Comparison of ENCODE assay signal across 34 cellular contexts in genomic region chr2:140311905-140312304, GRCh38.
"Had no signal": no experiment of that assay in that cellular context is flagged by ENCODE, and none has a peak within 500 bp of the region (broad histone marks: within the 10 kb centered on the region; RNA-seq: fewer than 3 reads in every experiment).

No MANE protein-coding gene starts in this region.

- H3K27me3 ChIP-seq: adrenal gland, body of pancreas, brain microvascular endothelial cell, breast epithelium had no signal

- H3K27me3 Mint-ChIP-seq: activated B cell treated with CpG ODN at 0.5 μM for 24 hours; activated CD4-positive, alpha-beta memory T cell treated with anti-CD3 and anti-CD28 coated beads for 36 hours; activated CD4-positive, alpha-beta T cell treated with anti-CD3 and anti-CD28 coated beads, Interleukin-2, amount 10 ng/mL, durations not matched to agents 24 days and 14 days; activated CD8-positive, alpha-beta T cell treated with anti-CD3 and anti-CD28 coated beads for 36 hours; activated naive CD8-positive, alpha-beta T cell treated with anti-CD3 and anti-CD28 coated beads for 36 hours; activated T-helper 17 cell treated with anti-CD3 and anti-CD28 coated beads, Interleukin-2, amount 50 U/mL, for 72 hours had no signal

- ATAC-seq: activated CD8-positive, alpha-beta T cell treated with anti-CD3 and anti-CD28 coated beads for 36 hours; activated naive CD4-positive, alpha-beta T cell treated with anti-CD3 and anti-CD28 coated beads, Interleukin-2, amount 50 U/mL, for 72 hours; activated T-cell treated with anti-CD3 and anti-CD28 coated beads, Interleukin-2, amount 50 U/mL, for 4 hours; activated T-cell treated with anti-CD3 and anti-CD28 coated beads, Interleukin-2, amount 50 U/mL, for 72 hours; activated T-helper 17 cell treated with anti-CD3 and anti-CD28 coated beads, Interleukin-2, amount 50 U/mL, for 72 hours; body of pancreas had no signal

- H3K4me1 ChIP-seq: adrenal gland, body of pancreas, breast epithelium had no signal

- H3K4me3 Mint-ChIP-seq: activated B cell treated with CpG ODN at 0.5 μM for 24 hours; activated CD4-positive, alpha-beta memory T cell treated with anti-CD3 and anti-CD28 coated beads for 36 hours; activated CD4-positive, alpha-beta T cell treated with anti-CD3 and anti-CD28 coated beads, Interleukin-2, amount 10 ng/mL, durations not matched to agents 24 days and 14 days; activated CD8-positive, alpha-beta T cell treated with anti-CD3 and anti-CD28 coated beads for 36 hours; activated naive CD4-positive, alpha-beta T cell treated with anti-CD3 and anti-CD28 coated beads for 36 hours; activated naive CD8-positive, alpha-beta T cell treated with anti-CD3 and anti-CD28 coated beads for 36 hours; activated T-cell treated with anti-CD3 and anti-CD28 coated beads, Interleukin-2, amount 50 U/mL, for 4 hours; activated T-cell treated with anti-CD3 and anti-CD28 coated beads, Interleukin-2, amount 50 U/mL, for 72 hours; activated T-helper 1 cell treated with anti-CD3 and anti-CD28 coated beads, Interleukin-12 subunit alpha, Interleukin-12 subunit beta, Interleukin-2, Interleukin-4 antibody, amounts not matched to agents 30 ng/mL and 10 ng/mL and 1 ng/mL, durations not matched to agents 14 hours and 24 hours and 36 hours; activated T-helper 17 cell treated with anti-CD3 and anti-CD28 coated beads, Interleukin-2, amount 50 U/mL, for 72 hours; T-helper 1 cell treated with Interleukin-12 subunit alpha and Interleukin-12 subunit beta and Interleukin-4 antibody, amounts not matched to agents 30 μg/mL and 1 μg/mL, for 36 hours; T-helper 2 cell treated with Interferon-gamma antibody and Interleukin-4, amounts not matched to agents 5 μg/mL and 100 μg/mL, for 36 hours had no signal

- H3K9me3 Mint-ChIP-seq: activated CD4-positive, alpha-beta T cell treated with anti-CD3 and anti-CD28 coated beads, Interleukin-2, amount 10 ng/mL, durations not matched to agents 24 days and 14 days; activated CD8-positive, alpha-beta T cell treated with anti-CD3 and anti-CD28 coated beads for 36 hours; activated naive CD4-positive, alpha-beta T cell treated with anti-CD3 and anti-CD28 coated beads for 36 hours; activated T-helper 1 cell treated with anti-CD3 and anti-CD28 coated beads, Interleukin-12 subunit alpha, Interleukin-12 subunit beta, Interleukin-2, Interleukin-4 antibody, amounts not matched to agents 30 ng/mL and 10 ng/mL and 1 ng/mL, durations not matched to agents 14 hours and 24 hours and 36 hours; T-helper 1 cell treated with Interleukin-12 subunit alpha and Interleukin-12 subunit beta and Interleukin-4 antibody, amounts not matched to agents 30 μg/mL and 1 μg/mL, for 36 hours had no signal

- H3K4me1 Mint-ChIP-seq: activated B cell treated with CpG ODN at 0.5 μM for 24 hours; activated CD4-positive, alpha-beta T cell treated with anti-CD3 and anti-CD28 coated beads, Interleukin-2, amount 10 ng/mL, durations not matched to agents 24 days and 14 days; activated naive CD8-positive, alpha-beta T cell treated with anti-CD3 and anti-CD28 coated beads for 36 hours; activated T-helper 17 cell treated with anti-CD3 and anti-CD28 coated beads, Interleukin-2, amount 50 U/mL, for 72 hours had no signal

- H3K27ac ChIP-seq: adrenal gland, body of pancreas, brain microvascular endothelial cell, breast epithelium, WERI-Rb-1 had no signal

- DNase-seq: activated B cell treated with CpG ODN at 0.5 μM for 24 hours; activated CD4-positive, alpha-beta memory T cell treated with anti-CD3 and anti-CD28 coated beads for 36 hours; activated CD4-positive, alpha-beta T cell treated with anti-CD3 and anti-CD28 coated beads for 4 hours; activated CD4-positive, alpha-beta T cell treated with anti-CD3 and anti-CD28 coated beads, Interleukin-2, amount 10 ng/mL, durations not matched to agents 24 days and 14 days; activated CD4-positive, alpha-beta T cell treated with anti-CD3 and anti-CD28 coated beads, Interleukin-2, amount 50 U/mL, for 1 hour; activated CD4-positive, alpha-beta T cell treated with anti-CD3 and anti-CD28 coated beads, Interleukin-2, amount 50 U/mL, for 4 hours; activated CD4-positive, CD25-positive, alpha-beta regulatory T cell treated with anti-CD3 and anti-CD28 coated beads, Interleukin-2, amount 50 U/mL, for 72 hours; activated CD8-positive, alpha-beta memory T cell treated with anti-CD3 and anti-CD28 coated beads, Interleukin-2, amount 50 U/mL, for 4 hours; activated CD8-positive, alpha-beta T cell treated with anti-CD3 and anti-CD28 coated beads for 36 hours; activated effector memory CD4-positive, alpha-beta T cell treated with anti-CD3 and anti-CD28 coated beads, Interleukin-2, amount 50 U/mL, for 16 hours; activated gamma-delta T cell treated with Interleukin-2 at 50 U/mL for 16 hours; activated naive CD4-positive, alpha-beta T cell; activated naive CD4-positive, alpha-beta T cell treated with anti-CD3 and anti-CD28 coated beads for 36 hours; activated naive CD4-positive, alpha-beta T cell treated with anti-CD3 and anti-CD28 coated beads, Interleukin-2, amount 50 U/mL, for 16 hours; activated naive CD8-positive, alpha-beta T cell treated with anti-CD3 and anti-CD28 coated beads for 36 hours; activated T-cell treated with anti-CD3 and anti-CD28 coated beads for 4 hours; activated T-cell treated with anti-CD3 and anti-CD28 coated beads, Interleukin-2, amount 50 U/mL, for 1 hour; activated T-cell treated with anti-CD3 and anti-CD28 coated beads, Interleukin-2, amount 50 U/mL, for 4 hours; activated T-cell treated with anti-CD3 and anti-CD28 coated beads, Interleukin-2, amount 50 U/mL, for 72 hours; adrenal gland; amniotic stem cell; aorta; body of pancreas; brain microvascular endothelial cell; central memory CD4-positive, alpha-beta T cell; T-helper 2 cell; T-helper 9 cell; WERI-Rb-1 had no signal

- H3K36me3 Mint-ChIP-seq: activated CD4-positive, alpha-beta memory T cell treated with anti-CD3 and anti-CD28 coated beads for 36 hours; activated naive CD4-positive, alpha-beta T cell treated with anti-CD3 and anti-CD28 coated beads, Interleukin-2, amount 50 U/mL, for 72 hours; activated naive CD8-positive, alpha-beta T cell treated with anti-CD3 and anti-CD28 coated beads for 36 hours had no signal

- H3K9me3 ChIP-seq: adrenal gland, body of pancreas, breast epithelium had no signal

- H3K36me3 ChIP-seq: adrenal gland, brain microvascular endothelial cell, WERI-Rb-1 had no signal

- H3K4me3 ChIP-seq: adrenal gland, body of pancreas, breast epithelium had no signal

- H3K27ac Mint-ChIP-seq: activated B cell treated with CpG ODN at 0.5 μM for 24 hours; activated CD4-positive, alpha-beta memory T cell treated with anti-CD3 and anti-CD28 coated beads for 36 hours; activated CD4-positive, alpha-beta T cell treated with anti-CD3 and anti-CD28 coated beads, Interleukin-2, amount 10 ng/mL, durations not matched to agents 24 days and 14 days; activated CD8-positive, alpha-beta T cell treated with anti-CD3 and anti-CD28 coated beads for 36 hours; activated naive CD4-positive, alpha-beta T cell treated with anti-CD3 and anti-CD28 coated beads for 36 hours; activated naive CD4-positive, alpha-beta T cell treated with anti-CD3 and anti-CD28 coated beads, Interleukin-2, amount 50 U/mL, for 72 hours; activated naive CD8-positive, alpha-beta T cell treated with anti-CD3 and anti-CD28 coated beads for 36 hours; activated T-cell treated with anti-CD3 and anti-CD28 coated beads, Interleukin-2, amount 50 U/mL, for 72 hours; activated T-helper 1 cell treated with anti-CD3 and anti-CD28 coated beads, Interleukin-12 subunit alpha, Interleukin-12 subunit beta, Interleukin-2, Interleukin-4 antibody, amounts not matched to agents 30 ng/mL and 10 ng/mL and 1 ng/mL, durations not matched to agents 14 hours and 24 hours and 36 hours; activated T-helper 17 cell treated with anti-CD3 and anti-CD28 coated beads, Interleukin-2, amount 50 U/mL, for 72 hours; T-helper 1 cell treated with Interleukin-12 subunit alpha and Interleukin-12 subunit beta and Interleukin-4 antibody, amounts not matched to agents 30 μg/mL and 1 μg/mL, for 36 hours; T-helper 2 cell treated with Interferon-gamma antibody and Interleukin-4, amounts not matched to agents 5 μg/mL and 100 μg/mL, for 36 hours had no signal
